18 cellular contexts compared by ENCODE assay signal in the genomic region with DNA sequence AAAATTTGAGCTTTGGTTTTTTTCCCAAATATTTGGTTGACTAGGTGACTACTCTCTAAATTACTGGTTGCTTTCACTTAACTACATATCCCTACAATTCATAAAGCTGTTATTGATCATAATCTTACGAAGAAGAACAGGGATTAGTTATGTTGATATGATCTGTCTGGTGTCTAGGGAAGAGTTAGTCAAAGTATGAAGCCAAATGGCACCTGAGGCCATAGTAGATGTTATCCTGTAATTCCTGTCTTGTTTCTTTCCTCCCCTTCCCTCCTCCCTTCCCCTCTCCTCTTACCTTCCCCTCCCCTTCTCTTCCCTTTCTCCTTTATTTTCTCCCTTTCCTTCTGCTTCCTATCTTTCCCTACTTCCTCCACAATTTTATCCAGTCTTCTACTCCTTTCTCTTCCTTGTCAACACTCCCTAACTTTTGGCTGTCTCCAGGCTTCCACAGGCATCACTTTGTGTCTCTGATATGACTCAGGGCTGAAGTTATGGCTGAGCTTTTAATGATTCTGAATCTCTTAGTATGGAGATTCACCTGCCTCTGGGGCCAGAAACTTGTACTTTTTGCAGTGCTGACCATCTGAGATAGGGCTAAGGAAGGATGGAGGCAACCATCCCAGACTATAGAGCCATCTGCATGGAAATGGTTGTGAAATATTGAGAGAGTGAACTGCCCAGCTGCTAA.
DNase-seq lines count a peak whose midpoint lies in the region; ATAC-seq, FAIRE-seq and TF ChIP-seq lines count a peak whose summit lies in the region.
"Had no signal": no experiment of that assay in that cellular context is flagged by ENCODE, and none has a peak within 500 bp of the region (broad histone marks: within the 10 kb centered on the region; RNA-seq: fewer than 3 reads in every experiment).

No MANE protein-coding gene starts in this region.

- CTCF ChIA-PET in HepG2 (lab: Yijun Ruan, JAX; ENCODE audit: low intra/inter-chr PET ratio, low total read pairs) = no interaction called here
- CTCF ChIA-PET in WTC11 (lab: Charles Lee) = no interaction called here

- BruUV-seq in HepG2 (replicated peaks; lab: Mats Ljungman, UMichigan) = no TSS peak

- WGBS in HepG2 (ENCODE audit: low lambda C conversion rate) = 0% methylated on average over 1 of the region's 1 CpG
- WGBS in right lobe of liver (ENCODE audit: insufficient coverage, low coverage, low lambda C conversion rate, missing lambda C conversion rate) = 61% methylated on average over 1 of the region's 1 CpG
- WGBS in smooth muscle cell (ENCODE audit: low lambda C conversion rate) = 79% methylated on average over 1 of the region's 1 CpG

- H3K4me1 Mint-ChIP-seq in WTC11 = peaks cover 4% of the 10 kb centered on the region; the same call in 1 of the 2 replicates
- H3K4me1 Mint-ChIP-seq: CD14-positive monocyte; CD4-positive, alpha-beta memory T cell had no signal

- peaks cover 3% of the 10 kb centered on the region; the same call in 1 of the 2 replicates for H3K36me3 Mint-ChIP-seq in WTC11
- H3K36me3 Mint-ChIP-seq: CD14-positive monocyte; CD4-positive, alpha-beta memory T cell had no signal

- H3K79me2 ChIP-seq in HepG2 (ENCODE audit: insufficient read depth, low read length) = no peaks in the 10 kb centered on the region
- H3K79me2 ChIP-seq in smooth muscle cell (ENCODE audit: low read depth) = no peaks in the 10 kb centered on the region

- TF ChIP-seq RAD21 in HepG2 (CRISPR knock-in tag; IDR thresholded peaks at IDR 0.05) = no peak

- H3K27me3 ChIP-seq in HepG2 (ENCODE audit: control insufficient read depth in 1 of 2, insufficient read depth in 2 of 2, low read length in 2 of 2) (no peaks in the 10 kb centered on the region), right lobe of liver (no peaks in the 10 kb centered on the region), smooth muscle cell (ENCODE audit: low read depth) (no peaks in the 10 kb centered on the region)
- H3K27me3 ChIP-seq: BLaER1 had no signal

- TF ChIP-seq EP300 in HepG2 (IDR thresholded peaks at IDR 0.05; ENCODE audit: low read depth in 2 of 2, low read length in 2 of 2) = no peak
- no peak for TF ChIP-seq EP300 in HepG2 (CRISPR knock-in tag; IDR thresholded peaks at IDR 0.05; ENCODE audit: borderline replicate concordance)

- H3K9ac ChIP-seq in HepG2 (ENCODE audit: insufficient read depth, low read depth, low read length) (no peak overlapping the region), smooth muscle cell (ENCODE audit: low read depth) (peak overlapping the region; percentile 4)
- H3K9ac ChIP-seq: BLaER1 had no signal

- peaks cover 83% of the 10 kb centered on the region for H3K9me3 ChIP-seq in HepG2 (ENCODE audit: low read length)
- no peaks in the 10 kb centered on the region for H3K9me3 ChIP-seq in right lobe of liver
- no peaks in the 10 kb centered on the region for H3K9me3 ChIP-seq in smooth muscle cell (replicated peaks; ENCODE audit: low read depth)

- 0 out of 2 replicates have a peak overlapping the region, but pooled peaks have one; percentile 13 for H3K27ac Mint-ChIP-seq in WTC11
- H3K27ac Mint-ChIP-seq: CD14-positive monocyte; CD4-positive, alpha-beta memory T cell had no signal

- H3K4me1 ChIP-seq in HepG2 (ENCODE audit: insufficient read depth, low read length) = no peaks in the 10 kb centered on the region
- H3K4me1 ChIP-seq in right lobe of liver = no peaks in the 10 kb centered on the region
- no peaks in the 10 kb centered on the region for H3K4me1 ChIP-seq in smooth muscle cell (ENCODE audit: low read depth)
- H3K4me1 ChIP-seq: BLaER1 had no signal

- no peak overlapping the region for H3K27ac ChIP-seq in HepG2 (ENCODE audit: extremely low read length, insufficient read depth, low read length)
- H3K27ac ChIP-seq in right lobe of liver = no peak overlapping the region
- H3K27ac ChIP-seq in smooth muscle cell (ENCODE audit: low read depth) = peak overlapping the region; percentile 80
- H3K27ac ChIP-seq: BLaER1 had no signal

- H3K4me3 Mint-ChIP-seq in WTC11 = no peak overlapping the region
- H3K4me3 Mint-ChIP-seq: CD14-positive monocyte; CD4-positive, alpha-beta memory T cell had no signal

- H3K9me3 Mint-ChIP-seq in WTC11 = no peaks in the 10 kb centered on the region

- in situ Hi-C loops in HepG2 (cut with HindIII; ENCODE audit: extremely low pct_ligation_motif_present, low pct_unique_long_range_greater_than_20kb) = no loop called here

- POLR2A ChIA-PET in HepG2 (lab: Yijun Ruan, JAX) (no interaction called here), WTC11 (lab: Charles Lee) (no interaction called here)

- DNase-seq in HepG2 (ENCODE audit: low spot score) (no peak), right lobe of liver (no peak), WTC11 (ENCODE audit: low spot score) (no peak), islet precursor cell (peak; percentile 55), smooth muscle cell (lab: John Stamatoyannopoulos, UW; ENCODE audit: unreplicated experiment) (no peak), DMS114 treated with DMSO at 0.1 percent for 48 hours (lab: John Stamatoyannopoulos, UW; ENCODE audit: unreplicated experiment) (no peak), NCI-H1694 (lab: John Stamatoyannopoulos, UW) (no peak)
- DNase-seq: 8988T; CD4-positive, alpha-beta memory T cell; DMS79 treated with DMSO at 0.1 percent for 48 hours; GF-D8; GOT3; H7; KBM-7 had no signal

- H4K20me1 ChIP-seq in HepG2 (ENCODE audit: insufficient read depth, low read length) = no peaks in the 10 kb centered on the region
- H4K20me1 ChIP-seq in smooth muscle cell (ENCODE audit: low read depth) = no peaks in the 10 kb centered on the region
- H4K20me1 ChIP-seq: BLaER1 had no signal

- H2AFZ ChIP-seq in HepG2 (ENCODE audit: low read length) = no peak overlapping the region
- H2AFZ ChIP-seq in smooth muscle cell (ENCODE audit: low read depth) = no peak overlapping the region

- TF ChIP-seq POLR2A in HepG2 (IDR thresholded peaks at IDR 0.05; ENCODE audit: insufficient read depth in 1 of 2, low read depth in 2 of 2, low read length in 2 of 2) (no peak), right lobe of liver (IDR thresholded peaks at IDR 0.05) (no peak)

- H3K27me3 Mint-ChIP-seq in WTC11 (ENCODE audit: low read depth) = no peaks in the 10 kb centered on the region
- H3K27me3 Mint-ChIP-seq: CD4-positive, alpha-beta memory T cell had no signal

- ATAC-seq in HepG2 = no peak
- ATAC-seq in right lobe of liver = no peak
- no peak for ATAC-seq in WTC11
- ATAC-seq in HG03571 (IDR thresholded peaks at IDR 0.05; ENCODE audit: unreplicated experiment) = no peak
- ATAC-seq: HCT116 had no signal

- H3K4me3 ChIP-seq in HepG2 (replicated peaks in 1 of 3; ENCODE audit: insufficient read depth in 1 of 3, low read depth in 2 of 3, low read length in 3 of 3) = no peak overlapping the region
- H3K4me3 ChIP-seq in right lobe of liver = no peak overlapping the region
- no peak overlapping the region for H3K4me3 ChIP-seq in smooth muscle cell
- H3K4me3 ChIP-seq: BLaER1 had no signal

- peaks cover 3% of the 10 kb centered on the region for H3F3A ChIP-seq in smooth muscle cell (ENCODE audit: low read depth)

- intact Hi-C loops in HepG2 (cut with micrococcal nuclease; ENCODE audit: unreplicated experiment) = no loop called here
- intact Hi-C loops in right lobe of liver (cut with DNase I) = no loop called here

- FAIRE-seq in HepG2 (lab: Jason Lieb, UNC) = no peak

- TF ChIP-seq CTCF in HepG2 (CRISPR knock-in tag; IDR thresholded peaks at IDR 0.05) (no peak), right lobe of liver (IDR thresholded peaks at IDR 0.05) (no peak), WTC11 (IDR thresholded peaks at IDR 0.05) (no peak), smooth muscle cell (IDR thresholded peaks at IDR 0.05; ENCODE audit: borderline replicate concordance, insufficient read depth, poor library complexity, severe bottlenecking) (no peak)

- no peak overlapping the region for H3K4me2 ChIP-seq in HepG2 (ENCODE audit: low read depth, low read length)
- H3K4me2 ChIP-seq in smooth muscle cell = no peak overlapping the region
- H3K4me2 ChIP-seq: BLaER1 had no signal

- no peaks in the 10 kb centered on the region for H3K36me3 ChIP-seq in HepG2 (replicated peaks in 1 of 2; ENCODE audit: control insufficient read depth in 1 of 2, insufficient read depth in 2 of 2, low read length in 2 of 2)
- no peaks in the 10 kb centered on the region for H3K36me3 ChIP-seq in right lobe of liver
- no peaks in the 10 kb centered on the region for H3K36me3 ChIP-seq in smooth muscle cell (ENCODE audit: low read depth)
- H3K36me3 ChIP-seq: BLaER1 had no signal

TF ChIP-seq in HepG2, 621 proteins besides CTCF, POLR2A, EP300 and RAD21:
- TF ChIP-seq HNRNPK (IDR thresholded peaks at IDR 0.05; ENCODE audit: low read depth, low read length, poor library complexity, severe bottlenecking) = peak; percentile 80
- TF ChIP-seq THYN1 (CRISPR knock-in tag; IDR thresholded peaks at IDR 0.05; ENCODE audit: borderline replicate concordance, low read depth) = no peak
- TF ChIP-seq RFX5 (IDR thresholded peaks at IDR 0.05; ENCODE audit: low read depth, low read length) = no peak
- no peak for TF ChIP-seq ONECUT2 (CRISPR knock-in tag; IDR thresholded peaks at IDR 0.05)
- TF ChIP-seq KMT2A (CRISPR knock-in tag; IDR thresholded peaks at IDR 0.05) = no peak
- TF ChIP-seq PHF21A (CRISPR knock-in tag; IDR thresholded peaks at IDR 0.05) = no peak
- TF ChIP-seq RBM39 (IDR thresholded peaks at IDR 0.05; ENCODE audit: low read depth, low read length, poor library complexity, severe bottlenecking) = no peak
- no peak for TF ChIP-seq ZNF589 (CRISPR knock-in tag; conservative IDR thresholded peaks at IDR 0.05)
- no peak for TF ChIP-seq CBX1 (IDR thresholded peaks at IDR 0.05; ENCODE audit: low read depth)
TF ChIP-seq in HepG2: peak in this region for 1.

TF ChIP-seq in WTC11, 78 proteins besides CTCF, POLR2A, EP300 and RAD21 (continues in another document):
- no peak for TF ChIP-seq RORB (CRISPR knock-in tag; IDR thresholded peaks at IDR 0.05)
- no peak for TF ChIP-seq TCF7 (CRISPR knock-in tag; IDR thresholded peaks at IDR 0.05; ENCODE audit: low read depth)
- TF ChIP-seq MXD4 (CRISPR knock-in tag; IDR thresholded peaks at IDR 0.05; ENCODE audit: borderline replicate concordance) = no peak
- no peak for TF ChIP-seq HMGXB4 (CRISPR knock-in tag; IDR thresholded peaks at IDR 0.05)
- TF ChIP-seq FOXP1 (CRISPR knock-in tag; IDR thresholded peaks at IDR 0.05; ENCODE audit: borderline replicate concordance) = no peak
